ENCODE assay signal across 23 cellular contexts in the genomic region with DNA sequence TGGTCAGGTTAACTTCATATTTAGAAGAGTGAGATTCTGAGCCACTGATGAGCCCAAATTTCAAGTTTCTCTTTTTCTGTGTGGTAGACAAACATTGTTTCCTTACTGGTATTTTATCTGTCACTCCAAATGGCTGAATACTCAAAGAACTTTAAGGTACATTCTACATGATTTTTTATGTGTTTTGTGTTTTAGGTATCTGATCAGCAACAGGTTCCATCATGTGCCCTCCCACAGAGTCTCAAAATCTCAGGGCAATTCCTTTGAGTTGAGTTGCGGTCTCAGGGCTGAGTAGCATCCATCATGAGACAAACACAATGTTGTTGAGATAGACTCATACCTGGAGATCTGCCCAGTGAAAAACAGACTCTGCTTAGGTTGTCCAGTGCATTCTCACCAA.
"Had no signal": no experiment of that assay in that cellular context is flagged by ENCODE, and none has a peak within 500 bp of the region (broad histone marks: within the 10 kb centered on the region; RNA-seq: fewer than 3 reads in every experiment).

No MANE protein-coding gene starts in this region.

- H3K4me3 Mint-ChIP-seq: IgD-negative memory B cell had no signal

- ATAC-seq: HepG2, K562 had no signal

- H3K9me3 ChIP-seq: MG63, SJCRH30 had no signal

- DNase-seq: Kasumi-1, MG63, NCI-H1092, NCI-H1105 treated with DMSO at 0.1 percent for 48 hours, NCI-H1417 treated with DMSO at 0.1 percent for 48 hours, NCI-H146, NCI-H1694 treated with DMSO at 0.1 percent for 48 hours, NCI-H1930, NCI-H2081, NCI-H2107, NCI-H226, NCI-H446, NCI-H510A, NCI-H524 treated with DMSO at 0.1 percent for 48 hours, NCI-H69, NCI-H774, SHP77, SJCRH30 had no signal

- H3K27ac ChIP-seq: KMS-11, RWPE1, SJCRH30 had no signal

- H3K4me2 ChIP-seq: KMS-11 had no signal

- H3K36me3 ChIP-seq: MG63, SJCRH30 had no signal

- H3K27me3 Mint-ChIP-seq: IgD-negative memory B cell had no signal

- H3K4me3 ChIP-seq: K562, MG63, SJCRH30 had no signal

- H3K27me3 ChIP-seq: MG63, SJCRH30 had no signal

- H3K9ac ChIP-seq: KMS-11 had no signal

- H3K27ac Mint-ChIP-seq: IgD-negative memory B cell had no signal

- H3K4me1 Mint-ChIP-seq: IgD-negative memory B cell had no signal
